ENCODE assay signal across 8 cellular contexts in genomic region chr3:48472923-48473616, GRCh38. TPM values are rescaled to one million over a fixed set of nuclear protein-coding genes. Genes with fewer than 3 reads are reported as not detected.
DNase-seq lines count a peak whose midpoint lies in the region; TF ChIP-seq lines count a peak whose summit lies in the region.

No MANE protein-coding gene starts in this region.

- peak; percentile 91 for DNase-seq in G401 (ENCODE audit: low spot score)
- DNase-seq in GOT3 (lab: John Stamatoyannopoulos, UW), result peak; percentile 66
- DNase-seq in LHCN-M2 (ENCODE audit: low read depth), result peak; percentile 91
- peak; percentile 93 to 95 for DNase-seq in SJCRH30
- peak; percentile 93 for DNase-seq in activated naive CD4-positive, alpha-beta T cell treated with Interleukin-2 at 50 U/mL for 16 hours
- DNase-seq in germinal center (ENCODE audit: low spot score), result peak; percentile 96
- DNase-seq in substantia nigra (lab: John Stamatoyannopoulos, UW), result peak; percentile 31 to 95 (median 76)

- H3K4me1 ChIP-seq in SJCRH30, result peaks cover 15% of the 10 kb centered on the region
- peaks cover 29 to 36% of the 10 kb centered on the region in 2 experiments for H3K4me1 ChIP-seq in neutrophil (ENCODE audit: control insufficient read depth in 1 of 2, insufficient read depth in 1 of 2, low read depth in 1 of 2, low read length in 1 of 2)

- no peaks in the 10 kb centered on the region for H3K27me3 ChIP-seq in SJCRH30
- H3K27me3 ChIP-seq in neutrophil, result no peaks in the 10 kb centered on the region

- H3K27ac ChIP-seq in SJCRH30, result peak overlapping the region; percentile 92
- H3K27ac ChIP-seq in neutrophil, result peak overlapping the region; percentile 95
- H3K27ac ChIP-seq in substantia nigra (ENCODE audit: low read depth, low read length, poor library complexity, severe bottlenecking), result peak overlapping the region; percentile 94

- peak overlapping the region; percentile 70 for H3K4me3 ChIP-seq in SJCRH30
- H3K4me3 ChIP-seq in neutrophil (ENCODE audit: low read depth in 1 of 2, low read length in 1 of 2), result peak overlapping the region; percentile 69 to 73

- no peaks in the 10 kb centered on the region for H3K36me3 ChIP-seq in SJCRH30
- H3K36me3 ChIP-seq in neutrophil, result peaks cover 25% of the 10 kb centered on the region

- in situ Hi-C loops in G401 (cut with HindIII; ENCODE audit: low sequenced_read_pairs), result no loop called here

- H3K9me3 ChIP-seq in SJCRH30 (replicated peaks) (no peaks in the 10 kb centered on the region), neutrophil (no peaks in the 10 kb centered on the region)

- TF ChIP-seq CTCF in neutrophil (IDR thresholded peaks at IDR 0.05), result peak; percentile 51

RNA-seq across cellular contexts. Expression of gene ATRIP, which starts 26.5 kb away (rescaled TPM):
- total RNA-seq in G401 (2014; rRNA removed; shearing (Covaris generic)), result 10.8 and 12.6 TPM in 2 replicates
- 13.9 and 14.1 TPM in 2 replicates for total RNA-seq in LHCN-M2 (2014; rRNA removed)
- polyA plus RNA-seq in LHCN-M2 (2012), result 7.8 TPM
- 12.4 and 12.8 TPM in 2 replicates for total RNA-seq in SJCRH30 (2014; rRNA removed; shearing (Covaris generic))

RNA-seq across cellular contexts. Expression of gene SHISA5, which starts 30.9 kb away (rescaled TPM):
- 115 and 124 TPM in 2 replicates for total RNA-seq in G401 (2014; rRNA removed; shearing (Covaris generic))
- total RNA-seq in LHCN-M2 (2014; rRNA removed), result 192 and 227 TPM in 2 replicates
- 259 TPM for polyA plus RNA-seq in LHCN-M2 (2012)
- 74.9 and 78.1 TPM in 2 replicates for total RNA-seq in SJCRH30 (2014; rRNA removed; shearing (Covaris generic))

RNA-seq across cellular contexts. Expression of gene TMA7, which starts 33.0 kb away (rescaled TPM):
- 770 and 948 TPM in 2 replicates for total RNA-seq in G401 (2014; rRNA removed; shearing (Covaris generic))
- 312 and 406 TPM in 2 replicates for total RNA-seq in LHCN-M2 (2014; rRNA removed)
- polyA plus RNA-seq in LHCN-M2 (2012), result 681 TPM
- total RNA-seq in SJCRH30 (2014; rRNA removed; shearing (Covaris generic)), result 491 and 498 TPM in 2 replicates

RNA-seq across cellular contexts. Expression of gene CCDC51, which starts 33.2 kb away (rescaled TPM):
- 21.3 and 30.0 TPM in 2 replicates for total RNA-seq in G401 (2014; rRNA removed; shearing (Covaris generic))
- 28.8 and 29.8 TPM in 2 replicates for total RNA-seq in LHCN-M2 (2014; rRNA removed)
- 27.4 TPM for polyA plus RNA-seq in LHCN-M2 (2012)
- 11.3 and 12.0 TPM in 2 replicates for total RNA-seq in SJCRH30 (2014; rRNA removed; shearing (Covaris generic))

RNA-seq across cellular contexts. Expression of gene PLXNB1, which starts 43.2 kb away (rescaled TPM):
- 10.7 and 23.5 TPM in 2 replicates for total RNA-seq in G401 (2014; rRNA removed; shearing (Covaris generic))
- 21.5 and 23.4 TPM in 2 replicates for total RNA-seq in LHCN-M2 (2014; rRNA removed)
- 8.8 TPM for polyA plus RNA-seq in LHCN-M2 (2012)
- 23.4 and 45.0 TPM in 2 replicates for total RNA-seq in SJCRH30 (2014; rRNA removed; shearing (Covaris generic))

Comparison
In these comparisons a context has a peak if more than half of its experiments do, and no peak if none do; other contexts are left out.
1. Peak in every context shown above with its lines: DNase-seq, H3K4me3 ChIP-seq and H3K27ac ChIP-seq.